In genomic region chr1:155745284-155746228, GRCh38 we compare ENCODE assay signal across 8 cellular contexts.
DNase-seq lines count a peak whose midpoint lies in the region; ATAC-seq and TF ChIP-seq lines count a peak whose summit lies in the region.
"Not testable (repeated sequence)": the region's sequence is repeated elsewhere in the genome, so short reads cannot be mapped to it uniquely, and the experiment has no call there.

No MANE protein-coding gene starts in this region.

- not testable (repeated sequence) for H3K9me3 ChIP-seq in effector memory CD4-positive, alpha-beta T cell (ENCODE audit: control insufficient read depth, low read length)

- H3K9me3 Mint-ChIP-seq in memory B cell, result not testable (repeated sequence)

- peak overlapping the region; percentile 67 for H3K27ac ChIP-seq in effector memory CD4-positive, alpha-beta T cell (ENCODE audit: insufficient read depth, low read length, poor library complexity, severe bottlenecking)

- peak overlapping the region; percentile 70 for H3K4me3 ChIP-seq in effector memory CD4-positive, alpha-beta T cell (ENCODE audit: insufficient read depth, low read depth, low read length, poor library complexity, severe bottlenecking)

- ATAC-seq in memory B cell (ENCODE audit: low read depth), result peak; percentile 93

- H3K36me3 Mint-ChIP-seq in memory B cell, result not testable (repeated sequence)

- TF ChIP-seq CTCF in GM20000 (IDR thresholded peaks at IDR 0.05; ENCODE audit: extremely low read depth, missing control alignments), result not testable (repeated sequence)

- H3K4me1 Mint-ChIP-seq in memory B cell, result not testable (repeated sequence)

- peak overlapping the region; percentile 87 for H3K4me3 Mint-ChIP-seq in memory B cell

- H3K4me1 ChIP-seq in effector memory CD4-positive, alpha-beta T cell (ENCODE audit: control insufficient read depth, insufficient read depth, low read length, poor library complexity, severe bottlenecking), result not testable (repeated sequence)

- H3K27me3 ChIP-seq in effector memory CD4-positive, alpha-beta T cell (replicated peaks; ENCODE audit: control insufficient read depth, insufficient read depth, low read length, poor library complexity, severe bottlenecking), result not testable (repeated sequence)

- H3K36me3 ChIP-seq in effector memory CD4-positive, alpha-beta T cell (ENCODE audit: control insufficient read depth, insufficient read depth, low read length), result not testable (repeated sequence)

- H3K27ac Mint-ChIP-seq in memory B cell, result peak overlapping the region; percentile 88

- DNase-seq in COLO668 (lab: John Stamatoyannopoulos, UW; ENCODE audit: unreplicated experiment) (peak; percentile 95), GM20000 (ENCODE audit: low spot score) (peak; percentile 87), HS-5 (ENCODE audit: low read depth) (peak; percentile 92), NK-92 (lab: John Stamatoyannopoulos, UW; ENCODE audit: unreplicated experiment) (peak; percentile 46), memory B cell (ENCODE audit: low spot score in 2 of 2) (peak; percentile 81 to 83)
- DNase-seq in activated CD8-positive, alpha-beta memory T cell treated with anti-CD3 and anti-CD28 coated beads for 24 hours, result peak; percentile 98
- DNase-seq in effector memory CD4-positive, alpha-beta T cell, result peak; percentile 82 to 90 (median 87)
- DNase-seq in stimulated activated CD8-positive, alpha-beta memory T cell treated with anti-CD3 and anti-CD28 coated beads, Interleukin-12 subunit alpha, Interleukin-12 subunit beta, amount 100 ng/mL, for 1 hour (ENCODE audit: low read depth), result peak; percentile 84

- H3K27me3 Mint-ChIP-seq in memory B cell, result not testable (repeated sequence)

Comparison
In these comparisons a context has a peak if more than half of its experiments do, and no peak if none do; other contexts are left out.
1. Peak in every context shown above with its lines: DNase-seq, ATAC-seq, H3K4me3 ChIP-seq and H3K27ac ChIP-seq.
2. DNase-seq: peak in every context shown above with its lines; median percentile 98 in activated CD8-positive, alpha-beta memory T cell treated with anti-CD3 and anti-CD28 coated beads for 24 hours; 95 in COLO668; 92 in HS-5; 87 in GM20000; 87 in effector memory CD4-positive, alpha-beta T cell; 84 in stimulated activated CD8-positive, alpha-beta memory T cell treated with anti-CD3 and anti-CD28 coated beads, Interleukin-12 subunit alpha, Interleukin-12 subunit beta, amount 100 ng/mL, for 1 hour; 82 in memory B cell; 46 in NK-92.